ENCODE assay signal across 11 cellular contexts in genomic region chr22:39469681-39470461, GRCh38. TPM values are rescaled to one million over a fixed set of nuclear protein-coding genes. Genes with fewer than 3 reads are reported as not detected.
DNase-seq lines count a peak whose midpoint lies in the region; ATAC-seq and TF ChIP-seq lines count a peak whose summit lies in the region.
"Had no signal": no experiment of that assay in that cellular context is flagged by ENCODE, and none has a peak within 500 bp of the region (broad histone marks: within the 10 kb centered on the region; RNA-seq: fewer than 3 reads in every experiment).

No MANE protein-coding gene starts in this region.

- POLR2A ChIA-PET in activated CD8-positive, alpha-beta T cell treated with anti-CD3 and anti-CD28 coated beads, Interleukin-2, amount 10 ng/mL, durations not matched to agents 7 days and 5 days (lab: Charles Lee): no interaction called here
- POLR2A ChIA-PET in activated CD8-positive, alpha-beta T cell treated with anti-CD3 and anti-CD28 coated beads for 36 hours (lab: Charles Lee): interaction anchor here (1.6 kb wide), 1 partner anchor 47 kb away, joined by 4 read pairs; no protein-coding TSS in a partner anchor

- no peaks in the 10 kb centered on the region for H3K9me3 Mint-ChIP-seq in activated CD8-positive, alpha-beta T cell treated with anti-CD3 and anti-CD28 coated beads, Interleukin-2, amount 10 ng/mL, durations not matched to agents 7 days and 5 days (ENCODE audit: insufficient read depth)
- H3K9me3 Mint-ChIP-seq in activated CD8-positive, alpha-beta T cell treated with anti-CD3 and anti-CD28 coated beads for 36 hours: no peaks in the 10 kb centered on the region
- no peaks in the 10 kb centered on the region for H3K9me3 Mint-ChIP-seq in activated CD4-positive, alpha-beta T cell treated with anti-CD3 and anti-CD28 coated beads, Interleukin-2, amount 10 ng/mL, durations not matched to agents 24 days and 14 days
- H3K9me3 Mint-ChIP-seq: activated naive CD8-positive, alpha-beta T cell treated with anti-CD3 and anti-CD28 coated beads for 36 hours had no signal

- no peak for TF ChIP-seq POLR2A in stomach (IDR thresholded peaks at IDR 0.05)

- TF ChIP-seq EP300 in stomach (IDR thresholded peaks at IDR 0.05): no peak

- H3K4me3 ChIP-seq in stomach: no peak overlapping the region
- H3K4me3 ChIP-seq: ovary had no signal

- peaks cover 35% of the 10 kb centered on the region for H3K4me1 Mint-ChIP-seq in activated CD8-positive, alpha-beta T cell treated with anti-CD3 and anti-CD28 coated beads, Interleukin-2, amount 10 ng/mL, durations not matched to agents 7 days and 5 days (ENCODE audit: low read depth)
- peaks cover 13% of the 10 kb centered on the region for H3K4me1 Mint-ChIP-seq in activated CD8-positive, alpha-beta T cell treated with anti-CD3 and anti-CD28 coated beads for 36 hours (ENCODE audit: low read depth)
- H3K4me1 Mint-ChIP-seq in activated CD4-positive, alpha-beta T cell treated with anti-CD3 and anti-CD28 coated beads, Interleukin-2, amount 10 ng/mL, durations not matched to agents 24 days and 14 days: peaks cover 19% of the 10 kb centered on the region

- no peak for TF ChIP-seq CTCF in activated CD8-positive, alpha-beta T cell treated with anti-CD3 and anti-CD28 coated beads for 36 hours (IDR thresholded peaks at IDR 0.05)
- no peak for TF ChIP-seq CTCF in stomach (IDR thresholded peaks at IDR 0.05)

- peaks cover 0 to 15% (median 0%) of the 10 kb centered on the region in 3 donors for H3K27me3 ChIP-seq in stomach
- H3K27me3 ChIP-seq: ovary had no signal

- no peaks in the 10 kb centered on the region for H3K27me3 Mint-ChIP-seq in activated CD8-positive, alpha-beta T cell treated with anti-CD3 and anti-CD28 coated beads, Interleukin-2, amount 10 ng/mL, durations not matched to agents 7 days and 5 days (ENCODE audit: low read depth)
- H3K27me3 Mint-ChIP-seq in activated CD8-positive, alpha-beta T cell treated with anti-CD3 and anti-CD28 coated beads for 36 hours: no peaks in the 10 kb centered on the region
- peaks cover 3% of the 10 kb centered on the region for H3K27me3 Mint-ChIP-seq in activated CD4-positive, alpha-beta T cell treated with anti-CD3 and anti-CD28 coated beads, Interleukin-2, amount 10 ng/mL, durations not matched to agents 24 days and 14 days
- H3K27me3 Mint-ChIP-seq: activated naive CD8-positive, alpha-beta T cell treated with anti-CD3 and anti-CD28 coated beads for 36 hours had no signal

- no peak for ATAC-seq in activated CD8-positive, alpha-beta T cell treated with anti-CD3 and anti-CD28 coated beads, Interleukin-2, amount 10 ng/mL, durations not matched to agents 7 days and 5 days
- no peak for ATAC-seq in activated CD8-positive, alpha-beta T cell treated with anti-CD3 and anti-CD28 coated beads for 36 hours
- ATAC-seq in sciatic nerve (no peak), GM21717 (IDR thresholded peaks at IDR 0.05; ENCODE audit: unreplicated experiment) (no peak)

- no peaks in the 10 kb centered on the region for H3K36me3 ChIP-seq in stomach
- H3K36me3 ChIP-seq: ovary had no signal

- CTCF ChIA-PET in activated CD8-positive, alpha-beta T cell treated with anti-CD3 and anti-CD28 coated beads, Interleukin-2, amount 10 ng/mL, durations not matched to agents 7 days and 5 days (lab: Charles Lee): interaction anchor here (2.3 kb wide), 1 partner anchor 24 kb away, joined by 10 read pairs; no protein-coding TSS in a partner anchor
- CTCF ChIA-PET in activated CD8-positive, alpha-beta T cell treated with anti-CD3 and anti-CD28 coated beads for 36 hours (lab: Charles Lee): interaction anchor here (1.4 kb wide), 1 partner anchor 26 kb away, joined by 4 read pairs; no protein-coding TSS in a partner anchor

- H3K9me3 ChIP-seq in stomach: no peaks in the 10 kb centered on the region
- H3K9me3 ChIP-seq: ovary had no signal

- H3K36me3 Mint-ChIP-seq in activated CD8-positive, alpha-beta T cell treated with anti-CD3 and anti-CD28 coated beads, Interleukin-2, amount 10 ng/mL, durations not matched to agents 7 days and 5 days (ENCODE audit: low read depth): no peaks in the 10 kb centered on the region
- H3K36me3 Mint-ChIP-seq in activated CD8-positive, alpha-beta T cell treated with anti-CD3 and anti-CD28 coated beads for 36 hours (ENCODE audit: low read depth): no peaks in the 10 kb centered on the region
- no peaks in the 10 kb centered on the region for H3K36me3 Mint-ChIP-seq in activated CD4-positive, alpha-beta T cell treated with anti-CD3 and anti-CD28 coated beads, Interleukin-2, amount 10 ng/mL, durations not matched to agents 24 days and 14 days (ENCODE audit: low read depth)
- H3K36me3 Mint-ChIP-seq: activated naive CD8-positive, alpha-beta T cell treated with anti-CD3 and anti-CD28 coated beads for 36 hours had no signal

- no peak overlapping the region for H3K4me3 Mint-ChIP-seq in activated CD8-positive, alpha-beta T cell treated with anti-CD3 and anti-CD28 coated beads, Interleukin-2, amount 10 ng/mL, durations not matched to agents 7 days and 5 days
- H3K4me3 Mint-ChIP-seq in activated CD8-positive, alpha-beta T cell treated with anti-CD3 and anti-CD28 coated beads for 36 hours: no peak overlapping the region
- H3K4me3 Mint-ChIP-seq in activated CD4-positive, alpha-beta T cell treated with anti-CD3 and anti-CD28 coated beads, Interleukin-2, amount 10 ng/mL, durations not matched to agents 24 days and 14 days: no peak overlapping the region
- H3K4me3 Mint-ChIP-seq: activated naive CD8-positive, alpha-beta T cell treated with anti-CD3 and anti-CD28 coated beads for 36 hours had no signal

- no peak for DNase-seq in activated CD8-positive, alpha-beta T cell treated with anti-CD3 and anti-CD28 coated beads, Interleukin-2, amount 10 ng/mL, durations not matched to agents 7 days and 5 days
- no peak for DNase-seq in activated CD8-positive, alpha-beta T cell treated with anti-CD3 and anti-CD28 coated beads for 36 hours
- DNase-seq in amygdala (lab: John Stamatoyannopoulos, UW): peak in 54 of 56 donors; percentile 27 to 93 (median 75)
- DNase-seq in medulla oblongata (ENCODE audit: extremely low spot score): peak; percentile 90
- no peak for DNase-seq in stomach
- no peak for DNase-seq in sciatic nerve (ENCODE audit: low spot score)
- no peak for DNase-seq in activated CD4-positive, alpha-beta T cell treated with anti-CD3 and anti-CD28 coated beads, Interleukin-2, amount 10 ng/mL, durations not matched to agents 24 days and 14 days
- DNase-seq: activated naive CD8-positive, alpha-beta T cell treated with anti-CD3 and anti-CD28 coated beads for 36 hours; NCI-H446; ovary had no signal

- intact Hi-C loops in activated CD8-positive, alpha-beta T cell treated with anti-CD3 and anti-CD28 coated beads for 36 hours (cut with micrococcal nuclease): no loop called here
- intact Hi-C loops in stomach (cut with DNase I; ENCODE audit: low total_unique reads): no loop called here
- intact Hi-C loops in sciatic nerve (cut with DNase I): no loop called here
- intact Hi-C loops in activated CD4-positive, alpha-beta T cell treated with anti-CD3 and anti-CD28 coated beads, Interleukin-2, amount 10 ng/mL, durations not matched to agents 24 days and 14 days (cut with micrococcal nuclease): no loop called here

- 42 to 65% (median 48%) methylated on average over 20 to 27 of the region's 27 CpGs for WGBS in stomach, 5 donors

- peak overlapping the region; percentile 36 for H3K27ac Mint-ChIP-seq in activated CD8-positive, alpha-beta T cell treated with anti-CD3 and anti-CD28 coated beads, Interleukin-2, amount 10 ng/mL, durations not matched to agents 7 days and 5 days
- H3K27ac Mint-ChIP-seq in activated CD8-positive, alpha-beta T cell treated with anti-CD3 and anti-CD28 coated beads for 36 hours: no peak overlapping the region
- H3K27ac Mint-ChIP-seq in activated CD4-positive, alpha-beta T cell treated with anti-CD3 and anti-CD28 coated beads, Interleukin-2, amount 10 ng/mL, durations not matched to agents 24 days and 14 days: no peak overlapping the region

- H3K27ac ChIP-seq in stomach: peak overlapping the region in 4 of 5 donors; percentile 10 to 86 (median 70)
- H3K27ac ChIP-seq: ovary had no signal

- peaks cover 38 to 74% (median 63%) of the 10 kb centered on the region in 4 donors for H3K4me1 ChIP-seq in stomach

RNA-seq across cellular contexts. Expression of gene MGAT3, which starts 13.1 kb away (rescaled TPM):
- 10 to 100 TPM in 1 of 2 experiments, 1 to 10 TPM in 1; 9.1 to 10.0 TPM for total RNA-seq in activated CD8-positive, alpha-beta T cell treated with anti-CD3 and anti-CD28 coated beads, Interleukin-2, amount 10 ng/mL, durations not matched to agents 7 days and 5 days
- total RNA-seq in activated CD8-positive, alpha-beta T cell treated with anti-CD3 and anti-CD28 coated beads for 36 hours: 1 to 10 TPM in 1 of 2 experiments, under 1 TPM in 1; 0.90 to 1.9 TPM
- total RNA-seq in stomach (10 to 100 TPM in 1 of 5 donors, 1 to 10 TPM in 3, under 1 TPM in 1; 0.89 to 12.0 (median 1.8) TPM), sciatic nerve (56.5 TPM)
- 1 to 10 TPM; 1.1 to 2.9 (median 1.4) TPM for polyA plus RNA-seq in stomach
- total RNA-seq in activated CD4-positive, alpha-beta T cell treated with anti-CD3 and anti-CD28 coated beads, Interleukin-2, amount 10 ng/mL, durations not matched to agents 24 days and 14 days: 0.90 and 1.9 TPM in 2 replicates

RNA-seq across cellular contexts. Expression of gene MIEF1, which starts 32.2 kb away (rescaled TPM):
- total RNA-seq in activated CD8-positive, alpha-beta T cell treated with anti-CD3 and anti-CD28 coated beads, Interleukin-2, amount 10 ng/mL, durations not matched to agents 7 days and 5 days: 10 to 100 TPM; 37.9 to 38.2 TPM
- 10 to 100 TPM; 48.2 to 51.1 TPM for total RNA-seq in activated CD8-positive, alpha-beta T cell treated with anti-CD3 and anti-CD28 coated beads for 36 hours
- total RNA-seq in stomach (10 to 100 TPM; 15.8 to 47.3 (median 20.0) TPM), sciatic nerve (19.0 TPM)
- polyA plus RNA-seq in stomach: 1 to 10 TPM; 5.1 to 9.5 (median 8.8) TPM
- total RNA-seq in activated CD4-positive, alpha-beta T cell treated with anti-CD3 and anti-CD28 coated beads, Interleukin-2, amount 10 ng/mL, durations not matched to agents 24 days and 14 days: 53.7 and 54.8 TPM in 2 replicates

RNA-seq across cellular contexts. Expression of gene ATF4, which starts 50.5 kb away (rescaled TPM):
- total RNA-seq in activated CD8-positive, alpha-beta T cell treated with anti-CD3 and anti-CD28 coated beads, Interleukin-2, amount 10 ng/mL, durations not matched to agents 7 days and 5 days: 100 to 1,000 TPM; 412 to 426 TPM
- total RNA-seq in activated CD8-positive, alpha-beta T cell treated with anti-CD3 and anti-CD28 coated beads for 36 hours: 100 to 1,000 TPM; 518 to 536 TPM
- total RNA-seq in stomach (100 to 1,000 TPM; 155 to 438 (median 370) TPM), sciatic nerve (319 TPM)
- 100 to 1,000 TPM; 592 to 929 (median 872) TPM for polyA plus RNA-seq in stomach
- 392 and 393 TPM in 2 replicates for total RNA-seq in activated CD4-positive, alpha-beta T cell treated with anti-CD3 and anti-CD28 coated beads, Interleukin-2, amount 10 ng/mL, durations not matched to agents 24 days and 14 days

Comparison
In these comparisons a context has a peak if more than half of its experiments do, and no peak if none do; other contexts are left out.
1. DNase-seq: peak in amygdala (54 of 56) and medulla oblongata (single experiment); none in activated CD8-positive, alpha-beta T cell treated with anti-CD3 and anti-CD28 coated beads, Interleukin-2, amount 10 ng/mL, durations not matched to agents 7 days and 5 days (single experiment), activated CD8-positive, alpha-beta T cell treated with anti-CD3 and anti-CD28 coated beads for 36 hours (single experiment), stomach (single experiment), sciatic nerve (single experiment) and activated CD4-positive, alpha-beta T cell treated with anti-CD3 and anti-CD28 coated beads, Interleukin-2, amount 10 ng/mL, durations not matched to agents 24 days and 14 days (single experiment).